In genomic region chr15:27017168-27017809, GRCh38 we compare ENCODE assay signal across 8 cellular contexts. TPM values are rescaled to one million over a fixed set of nuclear protein-coding genes. Genes with fewer than 3 reads are reported as not detected.
A peak's percentile ranks its signal among the peaks of the same experiment; 100 is the strongest.
DNase-seq lines count a peak whose midpoint lies in the region; ATAC-seq and TF ChIP-seq lines count a peak whose summit lies in the region.

No MANE protein-coding gene starts in this region.

- ATAC-seq in CD8-positive, alpha-beta T cell, result no peak

- peaks cover 14% of the 10 kb centered on the region for H3K9me3 Mint-ChIP-seq in CD8-positive, alpha-beta T cell

- no peak overlapping the region for H3K27ac ChIP-seq in right atrium auricular region
- H3K27ac ChIP-seq in CD8-positive, alpha-beta T cell (ENCODE audit: low read depth, low read length), result no peak overlapping the region

- no peaks in the 10 kb centered on the region for H3K4me1 ChIP-seq in right atrium auricular region
- no peaks in the 10 kb centered on the region for H3K4me1 ChIP-seq in CD8-positive, alpha-beta T cell (ENCODE audit: insufficient read depth, low read length)

- H3K9me3 ChIP-seq in right atrium auricular region, result no peaks in the 10 kb centered on the region
- H3K9me3 ChIP-seq in CD8-positive, alpha-beta T cell (ENCODE audit: low read length), result no peaks in the 10 kb centered on the region

- no peak overlapping the region for H3K4me3 ChIP-seq in HFF-Myc (replicated peaks; ENCODE audit: low read depth, low read length)
- no peak overlapping the region for H3K4me3 ChIP-seq in right atrium auricular region
- no peak overlapping the region for H3K4me3 ChIP-seq in CD8-positive, alpha-beta T cell (ENCODE audit: low read depth, low read length)

- H3K4me3 Mint-ChIP-seq in CD8-positive, alpha-beta T cell, result no peak overlapping the region

- H3K27me3 ChIP-seq in right atrium auricular region, result no peaks in the 10 kb centered on the region
- no peaks in the 10 kb centered on the region for H3K27me3 ChIP-seq in CD8-positive, alpha-beta T cell (ENCODE audit: insufficient read depth, low read length)

- peak; percentile 79 for TF ChIP-seq CTCF in HFF-Myc (IDR thresholded peaks at IDR 0.05; ENCODE audit: low read depth, low read length, missing control alignments)
- peak; percentile 40 to 75 for TF ChIP-seq CTCF in right atrium auricular region (IDR thresholded peaks at IDR 0.05)
- no peak for TF ChIP-seq CTCF in CD8-positive, alpha-beta T cell (IDR thresholded peaks at IDR 0.05)

- H3K27me3 Mint-ChIP-seq in CD8-positive, alpha-beta T cell (ENCODE audit: low read depth), result peaks cover 2% of the 10 kb centered on the region

- H3K36me3 ChIP-seq in right atrium auricular region, result no peaks in the 10 kb centered on the region
- H3K36me3 ChIP-seq in CD8-positive, alpha-beta T cell (ENCODE audit: insufficient read depth, low read length), result no peaks in the 10 kb centered on the region

- POLR2A ChIA-PET in CD8-positive, alpha-beta T cell (lab: Charles Lee), result no interaction called here

- H3K4me1 Mint-ChIP-seq in CD8-positive, alpha-beta T cell (ENCODE audit: low read depth), result no peaks in the 10 kb centered on the region

- no peak overlapping the region for H3K27ac Mint-ChIP-seq in CD8-positive, alpha-beta T cell

- intact Hi-C loops in CD8-positive, alpha-beta T cell (cut with DNase I, micrococcal nuclease), result no loop called here

- H3K36me3 Mint-ChIP-seq in CD8-positive, alpha-beta T cell, result no peaks in the 10 kb centered on the region

- CTCF ChIA-PET in CD8-positive, alpha-beta T cell (lab: Charles Lee), result no interaction called here

- peak; percentile 76 for DNase-seq in SIG-M5 treated with dmso at 0.1 percent for 504 hours (lab: John Stamatoyannopoulos, UW; ENCODE audit: unreplicated experiment)
- no peak for DNase-seq in SIG-M5 (lab: John Stamatoyannopoulos, UW)
- DNase-seq in HFF-Myc (ENCODE audit: extremely low read depth, low read depth), result peak; percentile 44
- peak; percentile 82 for DNase-seq in NCI-H2171 treated with DMSO at 0.1 percent for 48 hours (lab: John Stamatoyannopoulos, UW)
- peak; percentile 24 to 43 for DNase-seq in activated CD4-positive, alpha-beta T cell treated with anti-CD3 and anti-CD28 coated beads, Interleukin-2, amount 50 U/mL, for 48 hours
- no peak for DNase-seq in right atrium auricular region (ENCODE audit: low spot score)
- DNase-seq in stimulated activated CD4-positive, alpha-beta T cell treated with anti-CD3 and anti-CD28 coated beads, TNF-alpha, amount 100 ng/mL, for 48 hours (ENCODE audit: low read depth in 3 of 3), result peak in 2 of 3 donors; percentile 12 to 43
- no peak for DNase-seq in CD8-positive, alpha-beta T cell

RNA-seq across cellular contexts. Expression of gene GABRG3, which starts 46.3 kb away (rescaled TPM):
- not detected for total RNA-seq in right atrium auricular region
- total RNA-seq in CD8-positive, alpha-beta T cell, result not detected

Comparison
In these comparisons a context has a peak if more than half of its experiments do, and no peak if none do; other contexts are left out.
1. DNase-seq: peak in SIG-M5 treated with dmso at 0.1 percent for 504 hours (single experiment), HFF-Myc (single experiment), NCI-H2171 treated with DMSO at 0.1 percent for 48 hours (single experiment), activated CD4-positive, alpha-beta T cell treated with anti-CD3 and anti-CD28 coated beads, Interleukin-2, amount 50 U/mL, for 48 hours (2 of 2) and stimulated activated CD4-positive, alpha-beta T cell treated with anti-CD3 and anti-CD28 coated beads, TNF-alpha, amount 100 ng/mL, for 48 hours (2 of 3); none in SIG-M5 (single experiment), right atrium auricular region (single experiment) and CD8-positive, alpha-beta T cell (0 of 7).